Comparison of ENCODE assay signal across 12 cellular contexts in the genomic region with DNA sequence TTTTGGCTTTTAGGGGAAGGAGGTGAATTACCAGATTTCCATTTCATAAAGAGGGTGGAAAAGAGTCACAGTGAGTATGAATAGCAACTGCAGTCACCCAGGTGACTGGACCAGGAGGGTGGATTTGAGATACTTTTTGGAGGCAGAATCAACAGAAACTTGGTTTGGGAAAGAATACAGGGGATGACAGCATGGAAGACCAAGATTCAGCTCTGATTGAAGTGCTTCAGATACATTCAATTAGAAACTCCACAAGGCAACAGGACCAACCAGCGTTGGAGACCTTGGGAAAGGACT.
DNase-seq lines count a peak whose midpoint lies in the region; ATAC-seq and TF ChIP-seq lines count a peak whose summit lies in the region.
"Had no signal": no experiment of that assay in that cellular context is flagged by ENCODE, and none has a peak within 500 bp of the region (broad histone marks: within the 10 kb centered on the region; RNA-seq: fewer than 3 reads in every experiment).

No MANE protein-coding gene starts in this region.

- H3K4me3 Mint-ChIP-seq in Calu3 (ENCODE audit: low read depth, unreplicated experiment), result no peak overlapping the region
- H3K4me3 Mint-ChIP-seq in activated CD8-positive, alpha-beta T cell treated with anti-CD3 and anti-CD28 coated beads, Interleukin-2, amount 10 ng/mL, durations not matched to agents 7 days and 5 days, result peak overlapping the region; percentile 53

- CTCF ChIA-PET in Calu3 (lab: Charles Lee), result interaction anchor here (0.5 kb wide), 1 partner anchor 83 kb away, joined by 8 read pairs; no protein-coding TSS in a partner anchor
- CTCF ChIA-PET in activated CD8-positive, alpha-beta T cell treated with anti-CD3 and anti-CD28 coated beads, Interleukin-2, amount 10 ng/mL, durations not matched to agents 7 days and 5 days (lab: Charles Lee), result interaction anchor here (2.0 kb wide), 1 partner anchor 28 kb away, joined by 6 read pairs; no protein-coding TSS in a partner anchor

- H3K27me3 Mint-ChIP-seq in Calu3 (ENCODE audit: unreplicated experiment), result no peaks in the 10 kb centered on the region
- no peaks in the 10 kb centered on the region for H3K27me3 Mint-ChIP-seq in activated CD8-positive, alpha-beta T cell treated with anti-CD3 and anti-CD28 coated beads, Interleukin-2, amount 10 ng/mL, durations not matched to agents 7 days and 5 days (ENCODE audit: low read depth)
- H3K27me3 Mint-ChIP-seq: naive thymus-derived CD8-positive, alpha-beta T cell had no signal

- BruUV-seq in Calu3 (replicated peaks; lab: Mats Ljungman, UMichigan), result no TSS peak

- ATAC-seq in GM19324 (IDR thresholded peaks at IDR 0.05; ENCODE audit: low FRiP score, unreplicated experiment), result peak; percentile 15
- ATAC-seq in HG02973 (IDR thresholded peaks at IDR 0.05; ENCODE audit: unreplicated experiment), result peak; percentile 15
- peak; percentile 34 for ATAC-seq in activated CD8-positive, alpha-beta T cell treated with anti-CD3 and anti-CD28 coated beads, Interleukin-2, amount 10 ng/mL, durations not matched to agents 7 days and 5 days
- ATAC-seq in GM21825 (IDR thresholded peaks at IDR 0.05; ENCODE audit: unreplicated experiment), result no peak
- ATAC-seq: naive thymus-derived CD8-positive, alpha-beta T cell had no signal

- H3K36me3 Mint-ChIP-seq in Calu3 (ENCODE audit: insufficient read depth, unreplicated experiment), result no peaks in the 10 kb centered on the region
- H3K36me3 Mint-ChIP-seq in activated CD8-positive, alpha-beta T cell treated with anti-CD3 and anti-CD28 coated beads, Interleukin-2, amount 10 ng/mL, durations not matched to agents 7 days and 5 days (ENCODE audit: low read depth), result peaks cover 7% of the 10 kb centered on the region

- DNase-seq in Calu3 (no peak), activated gamma-delta T cell treated with Interleukin-2 at 50 U/mL for 16 hours (no peak), hypothalamus (lab: John Stamatoyannopoulos, UW) (no peak), mucosa of gallbladder (ENCODE audit: low spot score) (no peak)
- no peak for DNase-seq in activated CD8-positive, alpha-beta T cell treated with anti-CD3 and anti-CD28 coated beads, Interleukin-2, amount 10 ng/mL, durations not matched to agents 7 days and 5 days
- DNase-seq: activated gamma-delta T cell; naive thymus-derived CD8-positive, alpha-beta T cell; NCI-H345; Peyer's patch had no signal

- peaks cover 33% of the 10 kb centered on the region for H3K4me1 Mint-ChIP-seq in Calu3 (ENCODE audit: low read depth, unreplicated experiment)
- peaks cover 80% of the 10 kb centered on the region for H3K4me1 Mint-ChIP-seq in activated CD8-positive, alpha-beta T cell treated with anti-CD3 and anti-CD28 coated beads, Interleukin-2, amount 10 ng/mL, durations not matched to agents 7 days and 5 days (ENCODE audit: low read depth)

- intact Hi-C loops in Calu3 (cut with micrococcal nuclease; ENCODE audit: unreplicated experiment), result no loop called here

- POLR2A ChIA-PET in activated CD8-positive, alpha-beta T cell treated with anti-CD3 and anti-CD28 coated beads, Interleukin-2, amount 10 ng/mL, durations not matched to agents 7 days and 5 days (lab: Charles Lee), result no interaction called here

- H3K9me3 Mint-ChIP-seq in Calu3 (ENCODE audit: low read depth, unreplicated experiment), result no peaks in the 10 kb centered on the region
- H3K9me3 Mint-ChIP-seq in activated CD8-positive, alpha-beta T cell treated with anti-CD3 and anti-CD28 coated beads, Interleukin-2, amount 10 ng/mL, durations not matched to agents 7 days and 5 days (ENCODE audit: insufficient read depth), result no peaks in the 10 kb centered on the region

- no peak for TF ChIP-seq CTCF in Calu3 (IDR thresholded peaks at IDR 0.05; ENCODE audit: unreplicated experiment)

- peak overlapping the region; percentile 11 for H3K27ac Mint-ChIP-seq in Calu3 (ENCODE audit: unreplicated experiment)
- H3K27ac Mint-ChIP-seq in activated CD8-positive, alpha-beta T cell treated with anti-CD3 and anti-CD28 coated beads, Interleukin-2, amount 10 ng/mL, durations not matched to agents 7 days and 5 days, result peak overlapping the region; percentile 88
